In genomic region chr11:118435233-118435892, GRCh38 we compare ENCODE assay signal across 1 cellular context.
TF ChIP-seq lines count a peak whose summit lies in the region.

No MANE protein-coding gene starts in this region.

TF ChIP-seq in IMR-90, 13 proteins besides CTCF, POLR2A, EP300 and RAD21 (continued from another document):
- TF ChIP-seq BHLHE40 (IDR thresholded peaks at IDR 0.05; ENCODE audit: low read depth, low read length) (no peak), CHD1 (IDR thresholded peaks at IDR 0.05; ENCODE audit: low read depth, low read length) (no peak)
